9 cellular contexts compared by ENCODE assay signal in the genomic region with DNA sequence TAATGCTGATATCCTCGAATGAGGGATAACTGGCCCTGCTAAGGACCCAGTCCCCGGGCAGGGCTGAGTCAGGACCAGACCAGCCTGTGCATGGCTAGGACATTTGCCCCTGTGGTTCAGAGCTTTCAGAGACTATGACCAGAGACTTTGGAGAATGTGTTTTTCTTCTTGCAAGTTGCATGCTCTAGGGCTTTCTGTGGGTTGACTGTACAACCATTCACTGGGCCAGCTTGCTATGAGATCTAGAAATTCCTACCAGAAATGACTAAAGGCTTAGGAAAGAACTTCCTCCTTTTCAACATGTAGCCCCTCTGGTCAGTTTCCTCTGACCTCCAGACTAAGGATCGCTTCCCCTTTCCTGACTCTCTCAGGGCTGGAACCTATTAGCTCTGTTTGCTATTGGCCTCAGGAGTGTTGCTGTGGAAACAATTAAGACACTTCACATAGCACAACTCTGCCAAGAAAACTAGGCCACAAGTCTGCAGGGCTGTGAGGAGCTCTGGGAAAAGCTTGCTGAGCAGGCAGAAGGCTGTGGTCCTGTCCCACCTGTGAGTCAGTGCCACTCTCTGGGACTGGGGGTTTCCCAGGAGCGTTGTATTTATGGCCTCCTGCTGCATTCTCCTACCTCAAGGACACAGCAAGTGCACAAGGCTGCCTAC. TPM values are rescaled to one million over a fixed set of nuclear protein-coding genes. Genes with fewer than 3 reads are reported as not detected.
DNase-seq lines count a peak whose midpoint lies in the region; ATAC-seq and TF ChIP-seq lines count a peak whose summit lies in the region.
"Had no signal": no experiment of that assay in that cellular context is flagged by ENCODE, and none has a peak within 500 bp of the region (broad histone marks: within the 10 kb centered on the region; RNA-seq: fewer than 3 reads in every experiment).

No MANE protein-coding gene starts in this region.

- H3K27ac ChIP-seq in colonic mucosa = peak overlapping the region; percentile 64
- peak overlapping the region; percentile 80 for H3K27ac ChIP-seq in lower lobe of right lung

- peaks cover 11% of the 10 kb centered on the region for H3K36me3 ChIP-seq in colonic mucosa
- H3K36me3 ChIP-seq in lower lobe of right lung = peaks cover 65% of the 10 kb centered on the region

- no peak overlapping the region for H3K4me3 Mint-ChIP-seq in type B pancreatic cell
- H3K4me3 Mint-ChIP-seq: CD4-positive, CD25-positive, alpha-beta regulatory T cell had no signal

- ATAC-seq in lower lobe of right lung = peak; percentile 88 to 91
- ATAC-seq in HG03460 (IDR thresholded peaks at IDR 0.05; ENCODE audit: unreplicated experiment) = no peak
- no peak for ATAC-seq in GM21737 (IDR thresholded peaks at IDR 0.05; ENCODE audit: unreplicated experiment)

- H3K9me3 ChIP-seq in colonic mucosa = no peaks in the 10 kb centered on the region
- no peaks in the 10 kb centered on the region for H3K9me3 ChIP-seq in lower lobe of right lung

- H3K4me3 ChIP-seq in colonic mucosa (no peak overlapping the region), lower lobe of right lung (no peak overlapping the region)

- H3K36me3 Mint-ChIP-seq in type B pancreatic cell = peaks cover 11% of the 10 kb centered on the region

- DNase-seq in SIG-M5 treated with dmso at 0.1 percent for 504 hours (lab: John Stamatoyannopoulos, UW; ENCODE audit: unreplicated experiment) (peak; percentile 57), SIG-M5 (lab: John Stamatoyannopoulos, UW) (no peak), colonic mucosa (no peak), lower lobe of right lung (peak; percentile 74), type B pancreatic cell (ENCODE audit: extremely low spot score, unreplicated experiment) (no peak), NCI-H1048 (lab: John Stamatoyannopoulos, UW) (no peak)
- DNase-seq: CD4-positive, CD25-positive, alpha-beta regulatory T cell had no signal

- intact Hi-C loops in colonic mucosa (cut with DNase I) = no loop called here
- intact Hi-C loops in lower lobe of right lung (cut with DNase I) = no loop called here

- no peaks in the 10 kb centered on the region for H3K9me3 Mint-ChIP-seq in type B pancreatic cell
- H3K9me3 Mint-ChIP-seq: CD4-positive, CD25-positive, alpha-beta regulatory T cell had no signal

- H3K4me1 Mint-ChIP-seq in type B pancreatic cell (ENCODE audit: unreplicated experiment) = peaks cover 21% of the 10 kb centered on the region

- peaks cover 6% of the 10 kb centered on the region for H3K4me1 ChIP-seq in colonic mucosa
- peaks cover 78% of the 10 kb centered on the region for H3K4me1 ChIP-seq in lower lobe of right lung

- no peaks in the 10 kb centered on the region for H3K27me3 ChIP-seq in colonic mucosa
- no peaks in the 10 kb centered on the region for H3K27me3 ChIP-seq in lower lobe of right lung (ENCODE audit: low read depth)

- TF ChIP-seq CTCF in colonic mucosa (IDR thresholded peaks at IDR 0.05) = no peak
- no peak for TF ChIP-seq CTCF in lower lobe of right lung (IDR thresholded peaks at IDR 0.05)
- no peak for TF ChIP-seq CTCF in type B pancreatic cell (conservative IDR thresholded peaks at IDR 0.05)

- H3K27me3 Mint-ChIP-seq in type B pancreatic cell = no peaks in the 10 kb centered on the region
- H3K27me3 Mint-ChIP-seq: CD4-positive, CD25-positive, alpha-beta regulatory T cell had no signal

- H3K9ac ChIP-seq in colonic mucosa (ENCODE audit: low read depth in 2 of 2, low read length in 2 of 2) = peak overlapping the region; percentile 20 to 61

- peak overlapping the region; percentile 15 for H3K27ac Mint-ChIP-seq in type B pancreatic cell

RNA-seq across cellular contexts. Expression of gene CRY2, which starts 10.7 kb away (rescaled TPM):
- 10 to 100 TPM; 18.5 to 30.2 TPM for total RNA-seq in colonic mucosa
- 62.3 TPM for total RNA-seq in lower lobe of right lung
- 27.7 and 37.0 TPM in 2 replicates for total RNA-seq in type B pancreatic cell (ENCODE audit: low replicate concordance)

RNA-seq across cellular contexts. Expression of gene MAPK8IP1, which starts 27.5 kb away (rescaled TPM):
- total RNA-seq in colonic mucosa = 1 to 10 TPM; 2.4 to 3.6 TPM
- 7.3 TPM for total RNA-seq in lower lobe of right lung
- total RNA-seq in type B pancreatic cell (ENCODE audit: low replicate concordance) = 23.7 and 24.4 TPM in 2 replicates

RNA-seq across cellular contexts. Expression of gene FREY1, which starts 49.1 kb away (rescaled TPM):
- 1 to 10 TPM in 1 of 2 donors, not detected in 1; 1.1 TPM for total RNA-seq in colonic mucosa
- 0.53 TPM for total RNA-seq in lower lobe of right lung
- total RNA-seq in type B pancreatic cell (ENCODE audit: low replicate concordance) = 0.90 and 1.4 TPM in 2 replicates

RNA-seq across cellular contexts. Expression of gene SLC35C1, which starts 53.0 kb away (rescaled TPM):
- total RNA-seq in colonic mucosa (10 to 100 TPM; 37.5 to 45.2 TPM), lower lobe of right lung (24.7 TPM), type B pancreatic cell (ENCODE audit: low replicate concordance) (19.5 and 26.0 TPM in 2 replicates)

RNA-seq across cellular contexts. Expression of gene PEX16, which starts 59.7 kb away (rescaled TPM):
- total RNA-seq in colonic mucosa (10 to 100 TPM; 30.0 to 44.9 TPM), lower lobe of right lung (22.7 TPM), type B pancreatic cell (ENCODE audit: low replicate concordance) (21.7 and 26.7 TPM in 2 replicates)

Comparison
In these comparisons a context has a peak if more than half of its experiments do, and no peak if none do; other contexts are left out.
1. DNase-seq: peak in SIG-M5 treated with dmso at 0.1 percent for 504 hours (single experiment) and lower lobe of right lung (single experiment); none in SIG-M5 (single experiment), colonic mucosa (single experiment), type B pancreatic cell (single experiment) and NCI-H1048 (single experiment).
2. ATAC-seq: peak in lower lobe of right lung (2 of 2); none in HG03460 (single experiment) and GM21737 (single experiment).